In the genomic region with DNA sequence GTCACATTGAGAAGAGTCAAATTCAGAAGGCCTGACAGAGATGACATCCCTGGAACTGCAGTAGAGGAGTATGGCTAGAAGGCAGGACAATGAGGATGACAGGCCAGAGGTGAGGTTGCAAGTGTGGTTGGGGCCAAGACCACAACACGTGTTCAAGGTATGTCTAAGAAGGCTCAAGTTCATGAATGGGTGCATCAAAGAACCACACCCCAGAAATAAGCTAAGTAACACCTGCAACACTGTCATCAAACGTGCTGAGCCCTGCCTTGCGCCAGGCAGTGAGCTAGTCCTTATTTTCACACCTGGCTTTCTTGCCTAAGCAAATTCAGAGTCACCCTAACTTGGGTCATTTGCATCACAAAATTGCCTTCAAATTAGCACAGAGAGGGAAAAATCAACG, we compare ENCODE assay signal across 24 cellular contexts.
A peak's percentile ranks its signal among the peaks of the same experiment; 100 is the strongest.
DNase-seq lines count a peak whose midpoint lies in the region; ATAC-seq, FAIRE-seq and TF ChIP-seq lines count a peak whose summit lies in the region.
"Had no signal": no experiment of that assay in that cellular context is flagged by ENCODE, and none has a peak within 500 bp of the region (broad histone marks: within the 10 kb centered on the region; RNA-seq: fewer than 3 reads in every experiment).

No MANE protein-coding gene starts in this region.

- H3K4me1 ChIP-seq in GM23338 (ENCODE audit: insufficient read depth) (peaks cover 7% of the 10 kb centered on the region; the same call in 1 of the 2 replicates), MM.1S (ENCODE audit: low read length) (0 out of 2 replicates have a peak, but pooled peaks cover 4% of the 10 kb centered on the region)
- H3K4me1 ChIP-seq in CD8-positive, alpha-beta memory T cell (ENCODE audit: insufficient read depth, low read length): no peaks in the 10 kb centered on the region
- H3K4me1 ChIP-seq: A549; BE2C; BLaER1 treated with 17β-estradiol and CSF1 and Interleukin-3, amounts not matched to agents 10 nM and 100 nM; Caco-2; HAP-1 had no signal

- no peak overlapping the region for H3K27ac Mint-ChIP-seq in GM23338
- no peak overlapping the region for H3K27ac Mint-ChIP-seq in CD8-positive, alpha-beta memory T cell
- H3K27ac Mint-ChIP-seq in CD4-positive, alpha-beta T cell: no peak overlapping the region
- H3K27ac Mint-ChIP-seq: CD14-positive monocyte; CD4-positive, alpha-beta memory T cell; HFFc6 had no signal

- H3K4me3 ChIP-seq in GM23338: no peak overlapping the region
- H3K4me3 ChIP-seq in MM.1S (ENCODE audit: low read length): no peak overlapping the region
- no peak overlapping the region for H3K4me3 ChIP-seq in bronchial epithelial cell (ENCODE audit: low read depth, low read length)
- H3K4me3 ChIP-seq in CD8-positive, alpha-beta memory T cell (ENCODE audit: low read length): no peak overlapping the region
- H3K4me3 ChIP-seq: A549; BLaER1 treated with 17β-estradiol and CSF1 and Interleukin-3, amounts not matched to agents 10 nM and 100 nM; GM12878; GM23248; HAP-1 had no signal

- H3K9ac ChIP-seq in MM.1S (ENCODE audit: low read length): no peak overlapping the region
- H3K9ac ChIP-seq: BLaER1 treated with 17β-estradiol and CSF1 and Interleukin-3, amounts not matched to agents 10 nM and 100 nM; GM23248 had no signal

- H3K9me3 ChIP-seq in MM.1S (replicated peaks; ENCODE audit: insufficient read depth, low read length): no peaks in the 10 kb centered on the region
- H3K9me3 ChIP-seq in CD8-positive, alpha-beta memory T cell (ENCODE audit: low read length): no peaks in the 10 kb centered on the region
- no peaks in the 10 kb centered on the region for H3K9me3 ChIP-seq in CD4-positive, alpha-beta T cell (ENCODE audit: control insufficient read depth, low read length)
- H3K9me3 ChIP-seq: A549, BE2C, Caco-2, HAP-1 had no signal

- H3K4me1 Mint-ChIP-seq in GM23338: peaks cover 18% of the 10 kb centered on the region
- H3K4me1 Mint-ChIP-seq in CD8-positive, alpha-beta memory T cell: no peaks in the 10 kb centered on the region
- no peaks in the 10 kb centered on the region for H3K4me1 Mint-ChIP-seq in CD4-positive, alpha-beta T cell (ENCODE audit: low read depth)
- H3K4me1 Mint-ChIP-seq: CD14-positive monocyte; CD4-positive, alpha-beta memory T cell had no signal

- no peak overlapping the region for H3K27ac ChIP-seq in GM23338 (ENCODE audit: low read depth)
- H3K27ac ChIP-seq in MM.1S (ENCODE audit: low read length): peak overlapping the region; percentile 23; the same call in 1 of the 2 replicates
- H3K27ac ChIP-seq in CD8-positive, alpha-beta memory T cell (ENCODE audit: low read depth, low read length): no peak overlapping the region
- H3K27ac ChIP-seq in CD4-positive, alpha-beta T cell (ENCODE audit: low read depth, low read length): no peak overlapping the region
- H3K27ac ChIP-seq: A549; BLaER1 treated with 17β-estradiol and CSF1 and Interleukin-3, amounts not matched to agents 10 nM and 100 nM; GM23248 had no signal

- POLR2A ChIA-PET in CD8-positive, alpha-beta memory T cell (lab: Charles Lee): no interaction called here
- POLR2A ChIA-PET in CD4-positive, alpha-beta T cell (lab: Charles Lee): no interaction called here

- H3K27me3 Mint-ChIP-seq in GM23338 (ENCODE audit: insufficient read depth, low read depth, poor library complexity): no peaks in the 10 kb centered on the region
- peaks cover 3 to 7% of the 10 kb centered on the region in 2 donors for H3K27me3 Mint-ChIP-seq in CD8-positive, alpha-beta memory T cell
- peaks cover 14% of the 10 kb centered on the region for H3K27me3 Mint-ChIP-seq in CD4-positive, alpha-beta T cell

- 0 out of 2 replicates have a peak, but pooled peaks cover 8% of the 10 kb centered on the region for H3K9me2 ChIP-seq in GM23338 (ENCODE audit: insufficient read depth)
- no peaks in the 10 kb centered on the region for H3K9me2 ChIP-seq in MM.1S (replicated peaks; ENCODE audit: insufficient read depth, low read length)

- H4K20me1 ChIP-seq in GM23338 (replicated peaks; ENCODE audit: insufficient read depth) (no peaks in the 10 kb centered on the region), MM.1S (ENCODE audit: insufficient read depth, low read length) (no peaks in the 10 kb centered on the region)
- H4K20me1 ChIP-seq: BLaER1 treated with 17β-estradiol and CSF1 and Interleukin-3, amounts not matched to agents 10 nM and 100 nM had no signal

- no peak overlapping the region for H3K4me3 Mint-ChIP-seq in GM23338
- H3K4me3 Mint-ChIP-seq in CD8-positive, alpha-beta memory T cell: no peak overlapping the region
- H3K4me3 Mint-ChIP-seq in CD4-positive, alpha-beta T cell: no peak overlapping the region
- H3K4me3 Mint-ChIP-seq: CD14-positive monocyte, HFFc6 had no signal

- CTCF ChIA-PET in CD8-positive, alpha-beta memory T cell (lab: Charles Lee): no interaction called here
- CTCF ChIA-PET in CD4-positive, alpha-beta T cell (lab: Charles Lee): no interaction called here

- intact Hi-C loops in CD4-positive, alpha-beta T cell (cut with DNase I, micrococcal nuclease): no loop called here

- H3K4me2 ChIP-seq in GM23338: peak overlapping the region; percentile 28; the same call in 1 of the 2 replicates
- no peak overlapping the region for H3K4me2 ChIP-seq in MM.1S (ENCODE audit: low read depth, low read length)
- H3K4me2 ChIP-seq: A549; BLaER1 treated with 17β-estradiol and CSF1 and Interleukin-3, amounts not matched to agents 10 nM and 100 nM had no signal

- ATAC-seq in GM23338: no peak
- no peak for ATAC-seq in CD4-positive, alpha-beta T cell (ENCODE audit: poor library complexity)
- ATAC-seq: A549, GM12878 had no signal

- no peak for TF ChIP-seq CTCF in GM23338 (conservative IDR thresholded peaks at IDR 0.05; ENCODE audit: low read depth in 2 of 2)
- TF ChIP-seq CTCF in MM.1S (IDR thresholded peaks at IDR 0.05; ENCODE audit: low read length): no peak
- TF ChIP-seq CTCF in bronchial epithelial cell (IDR thresholded peaks at IDR 0.05; ENCODE audit: insufficient read depth, low read length, severe bottlenecking): no peak
- TF ChIP-seq CTCF in CD4-positive, alpha-beta T cell (IDR thresholded peaks at IDR 0.05): no peak

- H3K9me3 Mint-ChIP-seq in GM23338: no peaks in the 10 kb centered on the region
- no peaks in the 10 kb centered on the region for H3K9me3 Mint-ChIP-seq in CD8-positive, alpha-beta memory T cell
- H3K9me3 Mint-ChIP-seq in CD4-positive, alpha-beta T cell: no peaks in the 10 kb centered on the region
- H3K9me3 Mint-ChIP-seq: CD14-positive monocyte, HFFc6 had no signal

- H3K79me2 ChIP-seq in GM23338 (replicated peaks; ENCODE audit: insufficient read depth) (no peaks in the 10 kb centered on the region), MM.1S (ENCODE audit: low read length) (no peaks in the 10 kb centered on the region)

- no peaks in the 10 kb centered on the region for H3F3A ChIP-seq in GM23338 (replicated peaks; ENCODE audit: low read depth)
- no peaks in the 10 kb centered on the region for H3F3A ChIP-seq in MM.1S (ENCODE audit: insufficient read depth, low read length)

- H3K36me3 Mint-ChIP-seq in GM23338 (ENCODE audit: low read depth): no peaks in the 10 kb centered on the region
- no peaks in the 10 kb centered on the region for H3K36me3 Mint-ChIP-seq in CD8-positive, alpha-beta memory T cell
- no peaks in the 10 kb centered on the region for H3K36me3 Mint-ChIP-seq in CD4-positive, alpha-beta T cell (ENCODE audit: low read depth)
- H3K36me3 Mint-ChIP-seq: CD14-positive monocyte; CD4-positive, alpha-beta memory T cell had no signal

- H3K36me3 ChIP-seq in GM23338 (ENCODE audit: insufficient read depth) (no peaks in the 10 kb centered on the region), MM.1S (replicated peaks; ENCODE audit: insufficient read depth, low read length) (no peaks in the 10 kb centered on the region), bronchial epithelial cell (ENCODE audit: control insufficient read depth, insufficient read depth, low read length) (no peaks in the 10 kb centered on the region)
- H3K36me3 ChIP-seq in CD8-positive, alpha-beta memory T cell (ENCODE audit: insufficient read depth, low read length): no peaks in the 10 kb centered on the region
- H3K36me3 ChIP-seq: BE2C; BLaER1 treated with 17β-estradiol and CSF1 and Interleukin-3, amounts not matched to agents 10 nM and 100 nM; HAP-1 had no signal

- FAIRE-seq in bronchial epithelial cell (lab: Jason Lieb, UNC): peak; percentile 62
- FAIRE-seq: A549, GM12878, GM19239, H54 had no signal

- H3K27me3 ChIP-seq in GM23338 (ENCODE audit: insufficient read depth): no peaks in the 10 kb centered on the region
- H3K27me3 ChIP-seq in MM.1S (replicated peaks; ENCODE audit: insufficient read depth, low read length): no peaks in the 10 kb centered on the region
- no peaks in the 10 kb centered on the region for H3K27me3 ChIP-seq in bronchial epithelial cell (ENCODE audit: control insufficient read depth, insufficient read depth, low read length)
- H3K27me3 ChIP-seq in CD8-positive, alpha-beta memory T cell (ENCODE audit: insufficient read depth, low read length, poor library complexity, severe bottlenecking): no peaks in the 10 kb centered on the region
- H3K27me3 ChIP-seq in CD4-positive, alpha-beta T cell (ENCODE audit: control insufficient read depth, insufficient read depth, low read length): no peaks in the 10 kb centered on the region
- H3K27me3 ChIP-seq: BLaER1 treated with 17β-estradiol and CSF1 and Interleukin-3, amounts not matched to agents 10 nM and 100 nM had no signal

- H2AFZ ChIP-seq in GM23338 (no peak overlapping the region), MM.1S (ENCODE audit: low read length) (no peak overlapping the region)
- H2AFZ ChIP-seq: GM23248 had no signal

- DNase-seq in GM23338 (ENCODE audit: low spot score) (peak; percentile 23), MM.1S (peak; percentile 74), bronchial epithelial cell (ENCODE audit: low read depth) (no peak)
- DNase-seq in CD8-positive, alpha-beta memory T cell: no peak
- DNase-seq in activated T-cell treated with anti-CD3 and anti-CD28 coated beads, Interleukin-2, amount 50 U/mL, for 48 hours: no peak
- no peak for DNase-seq in CD4-positive, alpha-beta T cell
- DNase-seq: 8988T; ACHN; AML-193; BE2C; Caco-2; CD4-positive, alpha-beta memory T cell; DMS153; EL; GDM1; GM23248; HFFc6 had no signal

TF ChIP-seq in GM23338, 12 proteins besides CTCF, POLR2A, EP300 and RAD21:
- TF ChIP-seq, protein P1, sequence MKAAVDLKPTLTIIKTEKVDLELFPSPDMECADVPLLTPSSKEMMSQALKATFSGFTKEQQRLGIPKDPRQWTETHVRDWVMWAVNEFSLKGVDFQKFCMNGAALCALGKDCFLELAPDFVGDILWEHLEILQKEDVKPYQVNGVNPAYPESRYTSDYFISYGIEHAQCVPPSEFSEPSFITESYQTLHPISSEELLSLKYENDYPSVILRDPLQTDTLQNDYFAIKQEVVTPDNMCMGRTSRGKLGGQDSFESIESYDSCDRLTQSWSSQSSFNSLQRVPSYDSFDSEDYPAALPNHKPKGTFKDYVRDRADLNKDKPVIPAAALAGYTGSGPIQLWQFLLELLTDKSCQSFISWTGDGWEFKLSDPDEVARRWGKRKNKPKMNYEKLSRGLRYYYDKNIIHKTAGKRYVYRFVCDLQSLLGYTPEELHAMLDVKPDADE (IDR thresholded peaks at IDR 0.05): no peak
- TF ChIP-seq STAT1 (IDR thresholded peaks at IDR 0.05; ENCODE audit: unreplicated experiment): no peak

Comparison
In these comparisons a context has a peak if more than half of its experiments do, and no peak if none do; other contexts are left out.
1. DNase-seq: peak in GM23338 (single experiment) and MM.1S (single experiment); none in bronchial epithelial cell (single experiment), CD8-positive, alpha-beta memory T cell (0 of 5), activated T-cell treated with anti-CD3 and anti-CD28 coated beads, Interleukin-2, amount 50 U/mL, for 48 hours (0 of 2) and CD4-positive, alpha-beta T cell (0 of 10).